36 cellular contexts compared by ENCODE assay signal in the genomic region with DNA sequence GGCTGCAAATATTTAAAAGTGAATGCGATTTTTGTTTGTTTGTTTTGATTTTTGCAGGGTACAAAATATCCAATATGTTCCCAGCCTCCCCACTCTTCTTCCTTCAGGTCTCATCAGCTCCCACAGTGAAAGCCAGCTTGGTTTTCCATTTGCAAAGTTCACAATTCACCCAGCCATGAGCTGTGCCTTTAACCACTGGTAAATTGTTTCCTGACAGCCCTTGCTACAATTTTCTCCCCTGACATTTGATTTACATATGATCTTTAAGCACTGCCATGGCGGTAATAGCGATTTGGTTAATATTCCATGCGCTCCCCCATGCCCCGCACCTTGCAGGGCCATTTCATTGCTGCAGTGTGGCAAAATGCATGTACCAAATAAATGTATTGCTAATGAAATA.
DNase-seq lines count a peak whose midpoint lies in the region; FAIRE-seq and TF ChIP-seq lines count a peak whose summit lies in the region.
"Had no signal": no experiment of that assay in that cellular context is flagged by ENCODE, and none has a peak within 500 bp of the region (broad histone marks: within the 10 kb centered on the region; RNA-seq: fewer than 3 reads in every experiment).

No MANE protein-coding gene starts in this region.

- peak; percentile 42 for TF ChIP-seq RAD21 in neural cell (conservative IDR thresholded peaks at IDR 0.05)

- H3K4me3 ChIP-seq in neural cell (ENCODE audit: low read length) = peak overlapping the region; percentile 33
- H3K4me3 ChIP-seq: A549; BLaER1; BLaER1 treated with 17β-estradiol and CSF1 and Interleukin-3, amounts not matched to agents 10 nM and 100 nM had no signal

- POLR2A ChIA-PET in MCF 10A (lab: Yijun Ruan, JAX) = no interaction called here

- H3K27me3 ChIP-seq in neural cell (ENCODE audit: insufficient read depth, low read depth, low read length) = no peaks in the 10 kb centered on the region
- H3K27me3 ChIP-seq: BE2C; BLaER1; BLaER1 treated with 17β-estradiol and CSF1 and Interleukin-3, amounts not matched to agents 10 nM and 100 nM had no signal

- peak overlapping the region; percentile 16 for H2AFZ ChIP-seq in neural cell (ENCODE audit: low read depth, low read length)

- FAIRE-seq in urothelium cell line (lab: Jason Lieb, UNC) (peak; percentile 90), HTR-8/SVneo (lab: Jason Lieb, UNC) (no peak)
- FAIRE-seq: A204.1, A549, D721Med had no signal

- TF ChIP-seq CTCF in brain (conservative IDR thresholded peaks at IDR 0.05) = no peak
- no peak for TF ChIP-seq CTCF in neural cell (IDR thresholded peaks at IDR 0.05; ENCODE audit: poor library complexity, severe bottlenecking)
- TF ChIP-seq CTCF in MCF 10A (IDR thresholded peaks at IDR 0.05; ENCODE audit: unreplicated experiment) = no peak

- H3F3A ChIP-seq in neural cell (ENCODE audit: insufficient read depth, low read length, poor library complexity, severe bottlenecking) = no peaks in the 10 kb centered on the region

- H3K4me1 Mint-ChIP-seq in brain = peaks cover 53% of the 10 kb centered on the region
- peaks cover 4% of the 10 kb centered on the region for H3K4me1 Mint-ChIP-seq in MCF 10A (ENCODE audit: insufficient read depth, unreplicated experiment)
- H3K4me1 Mint-ChIP-seq: B cell; CD14-positive monocyte; CD4-positive, alpha-beta memory T cell; CD4-positive, CD25-positive, alpha-beta regulatory T cell; CD8-positive, alpha-beta memory T cell had no signal

- peak overlapping the region; percentile 88 for H3K27ac ChIP-seq in neural cell (ENCODE audit: low read length)
- H3K27ac ChIP-seq: 22Rv1; BLaER1; BLaER1 treated with 17β-estradiol and CSF1 and Interleukin-3, amounts not matched to agents 10 nM and 100 nM; C4-2B had no signal

- H3K9ac ChIP-seq in neural cell (ENCODE audit: low read length) = peak overlapping the region; percentile 55
- H3K9ac ChIP-seq: BLaER1; BLaER1 treated with 17β-estradiol and CSF1 and Interleukin-3, amounts not matched to agents 10 nM and 100 nM had no signal

- H4K20me1 ChIP-seq in neural cell (ENCODE audit: insufficient read depth) = no peaks in the 10 kb centered on the region
- H4K20me1 ChIP-seq: BLaER1; BLaER1 treated with 17β-estradiol and CSF1 and Interleukin-3, amounts not matched to agents 10 nM and 100 nM had no signal

- CTCF ChIA-PET in MCF 10A (lab: Yijun Ruan, JAX) = interaction anchor here (0.6 kb wide), 1 partner anchor 83 kb away, joined by 3 read pairs; no protein-coding TSS in a partner anchor

- no peaks in the 10 kb centered on the region for H3K9me3 ChIP-seq in neural cell (ENCODE audit: low read length)
- H3K9me3 ChIP-seq: BLaER1, Caco-2 had no signal

- TF ChIP-seq EP300 in neural cell (conservative IDR thresholded peaks at IDR 0.05; ENCODE audit: poor library complexity, severe bottlenecking) = peak; percentile 75

- no peaks in the 10 kb centered on the region for H3K9me2 ChIP-seq in neural cell (ENCODE audit: insufficient read depth, low read length)

- H3K9me3 Mint-ChIP-seq in brain (peaks cover under 1 to 16% (median 4%) of the 10 kb centered on the region in 5 experiments), MCF 10A (ENCODE audit: unreplicated experiment) (no peaks in the 10 kb centered on the region)
- H3K9me3 Mint-ChIP-seq: CD4-positive, alpha-beta T cell had no signal

- peak; percentile 56 for DNase-seq in NCI-H526 treated with DMSO at 0.1 percent for 48 hours (lab: John Stamatoyannopoulos, UW)
- no peak for DNase-seq in urothelium cell line (ENCODE audit: low spot score)
- DNase-seq in cortex of kidney (lab: John Stamatoyannopoulos, UW) = no peak
- DNase-seq in MCF 10A (ENCODE audit: unreplicated experiment) = no peak
- no peak for DNase-seq in activated CD4-positive, alpha-beta T cell treated with anti-CD3 and anti-CD28 coated beads, Interleukin-2, amount 50 U/mL, for 4 hours
- no peak for DNase-seq in HTR-8/SVneo (ENCODE audit: insufficient read length, low spot score)
- DNase-seq: 8988T; ACHN; AML-193; BE2C; C1 segment of cervical spinal cord; Caco-2; Calu3; CD4-positive, alpha-beta memory T cell; CD4-positive, alpha-beta T cell; CD4-positive, CD25-positive, alpha-beta regulatory T cell; CD8-positive, alpha-beta memory T cell; CD8-positive, alpha-beta T cell; COR-L47; DMS 273 treated with DMSO at 0.1 percent for 48 hours; DMS53; DMS79; DMS79 treated with DMSO at 0.1 percent for 48 hours; DND-41; EL had no signal

- no peak overlapping the region for H3K4me3 Mint-ChIP-seq in brain
- no peak overlapping the region for H3K4me3 Mint-ChIP-seq in MCF 10A (ENCODE audit: unreplicated experiment)
- H3K4me3 Mint-ChIP-seq: B cell; CD14-positive monocyte; CD4-positive, alpha-beta memory T cell; CD4-positive, alpha-beta T cell; CD4-positive, CD25-positive, alpha-beta regulatory T cell; CD8-positive, alpha-beta memory T cell; CD8-positive, alpha-beta T cell had no signal

- H3K27me3 Mint-ChIP-seq in brain (peaks cover 12% of the 10 kb centered on the region), MCF 10A (ENCODE audit: insufficient read depth, unreplicated experiment) (peaks cover 56% of the 10 kb centered on the region)

- no peaks in the 10 kb centered on the region for H3K79me2 ChIP-seq in neural cell (replicated peaks; ENCODE audit: insufficient read depth, low read length)

- H3K36me3 Mint-ChIP-seq in brain = no peaks in the 10 kb centered on the region
- no peaks in the 10 kb centered on the region for H3K36me3 Mint-ChIP-seq in MCF 10A (ENCODE audit: insufficient read depth, unreplicated experiment)
- H3K36me3 Mint-ChIP-seq: CD14-positive monocyte; CD4-positive, alpha-beta memory T cell; CD4-positive, CD25-positive, alpha-beta regulatory T cell; CD8-positive, alpha-beta memory T cell; CD8-positive, alpha-beta T cell had no signal

- intact Hi-C loops in MCF 10A (cut with micrococcal nuclease) = no loop called here

- no TSS peak for BruUV-seq in MCF 10A (replicated peaks; lab: Mats Ljungman, UMichigan)

- H3K36me3 ChIP-seq in neural cell (ENCODE audit: insufficient read depth, low read length) = no peaks in the 10 kb centered on the region
- H3K36me3 ChIP-seq: BE2C; BLaER1; BLaER1 treated with 17β-estradiol and CSF1 and Interleukin-3, amounts not matched to agents 10 nM and 100 nM had no signal

- peak overlapping the region in 3 of 5 experiments; percentile 35 to 93 (median 56) for H3K27ac Mint-ChIP-seq in brain
- no peak overlapping the region for H3K27ac Mint-ChIP-seq in MCF 10A (ENCODE audit: low read depth, unreplicated experiment)
- H3K27ac Mint-ChIP-seq: B cell; CD14-positive monocyte; CD4-positive, alpha-beta memory T cell; CD4-positive, alpha-beta T cell; CD4-positive, CD25-positive, alpha-beta regulatory T cell; CD8-positive, alpha-beta memory T cell; CD8-positive, alpha-beta T cell had no signal

- peak overlapping the region; percentile 64 for H3K4me2 ChIP-seq in neural cell (ENCODE audit: low read length)
- H3K4me2 ChIP-seq: A549; BLaER1; BLaER1 treated with 17β-estradiol and CSF1 and Interleukin-3, amounts not matched to agents 10 nM and 100 nM had no signal

TF ChIP-seq in neural cell, 6 proteins besides CTCF, POLR2A, EP300 and RAD21:
- no peak for TF ChIP-seq MXI1 (conservative IDR thresholded peaks at IDR 0.05; ENCODE audit: poor library complexity, severe bottlenecking)
- TF ChIP-seq POLR2AphosphoS5 (IDR thresholded peaks at IDR 0.05) = peak; percentile 34
- no peak for TF ChIP-seq EZH2 (IDR thresholded peaks at IDR 0.05; ENCODE audit: borderline replicate concordance, insufficient read depth, low read length, poor library complexity, severe bottlenecking)
- peak; percentile 50 for TF ChIP-seq REST (IDR thresholded peaks at IDR 0.05; ENCODE audit: borderline replicate concordance)
- peak; percentile 47 for TF ChIP-seq SMC3 (conservative IDR thresholded peaks at IDR 0.05; ENCODE audit: poor library complexity)
- TF ChIP-seq TAF1 (IDR thresholded peaks at IDR 0.05; ENCODE audit: low read depth) = no peak
